Comparison of ENCODE assay signal across 16 cellular contexts in the genomic region with DNA sequence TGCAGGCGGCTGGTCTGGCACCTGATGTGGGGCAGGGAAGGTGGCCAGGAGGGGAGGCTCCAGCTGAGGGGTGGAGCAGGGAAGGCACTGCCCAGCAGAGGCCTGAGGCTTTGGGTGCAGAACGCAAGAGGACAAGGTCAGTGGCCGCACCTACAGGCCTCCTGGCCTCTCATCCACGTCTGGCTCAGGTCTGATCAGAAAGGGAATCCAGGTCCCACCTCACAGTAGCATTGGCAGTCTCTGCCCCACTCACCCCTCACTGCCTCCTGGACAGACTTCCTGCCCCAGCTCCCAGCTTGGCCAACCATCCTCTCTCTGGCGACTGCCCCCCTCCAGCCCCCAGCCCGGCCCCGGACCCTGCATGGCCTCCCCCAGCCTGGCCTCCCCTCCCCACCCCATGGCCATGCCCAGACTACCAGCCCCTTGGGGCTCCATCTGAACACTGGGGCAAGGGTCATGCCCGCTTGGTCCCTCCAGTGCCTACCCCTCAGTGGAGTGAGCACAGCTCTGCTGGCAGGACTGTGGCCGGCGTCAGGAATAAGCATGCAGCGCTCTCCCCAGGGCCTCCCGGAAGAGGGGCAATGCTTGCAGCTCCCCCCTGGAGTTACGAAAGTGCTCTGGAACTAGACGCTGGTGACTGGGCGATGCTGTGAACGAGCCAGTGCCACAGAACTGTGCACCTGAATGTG. TPM values are rescaled to one million over a fixed set of nuclear protein-coding genes. Genes with fewer than 3 reads are reported as not detected.
"Had no signal": no experiment of that assay in that cellular context is flagged by ENCODE, and none has a peak within 500 bp of the region (broad histone marks: within the 10 kb centered on the region; RNA-seq: fewer than 3 reads in every experiment).

No MANE protein-coding gene starts in this region.

- H3K4me3 ChIP-seq: breast epithelium, left lung, thyroid gland, vagina had no signal

- H3K27ac ChIP-seq: breast epithelium, left lung, thyroid gland, vagina, VCaP had no signal

- H3K27me3 ChIP-seq: vagina had no signal

- H3K36me3 ChIP-seq: breast epithelium, left lung, thyroid gland, vagina had no signal

- DNase-seq: activated CD4-positive, alpha-beta T cell treated with anti-CD3 and anti-CD28 coated beads for 4 hours; activated CD8-positive, alpha-beta memory T cell treated with anti-CD3 and anti-CD28 coated beads, Interleukin-2, amount 50 U/mL, for 4 hours; activated CD8-positive, alpha-beta T cell treated with anti-CD3 and anti-CD28 coated beads for 36 hours; activated naive CD8-positive, alpha-beta T cell treated with anti-CD3 and anti-CD28 coated beads, Interleukin-2, amount 10 ng/mL, durations not matched to agents 7 days and 5 days; activated T-cell treated with anti-CD3 and anti-CD28 coated beads, Interleukin-2, amount 50 U/mL, for 72 hours; anterior cingulate cortex; mesenchymal stem cell; stimulated activated CD4-positive, alpha-beta T cell treated with anti-CD3 and anti-CD28 coated beads, Interleukin-15, amount 100 ng/mL, for 24 hours; stimulated activated CD4-positive, alpha-beta T cell treated with anti-CD3 and anti-CD28 coated beads, Interleukin-4, amount 100 ng/mL, for 4 hours; thyroid gland had no signal

- ATAC-seq: activated CD8-positive, alpha-beta T cell treated with anti-CD3 and anti-CD28 coated beads for 36 hours; activated T-cell treated with anti-CD3 and anti-CD28 coated beads, Interleukin-2, amount 50 U/mL, for 72 hours; esophagus mucosa; left lung had no signal

- H3K9me3 ChIP-seq: breast epithelium, left lung, thyroid gland, vagina had no signal

RNA-seq across cellular contexts. Expression of gene UTS2R, which starts 4.6 kb away (rescaled TPM):
- total RNA-seq: activated CD8-positive, alpha-beta T cell treated with anti-CD3 and anti-CD28 coated beads for 36 hours; activated naive CD8-positive, alpha-beta T cell treated with anti-CD3 and anti-CD28 coated beads, Interleukin-2, amount 10 ng/mL, durations not matched to agents 7 days and 5 days; esophagus mucosa; left lung; osteocyte; vagina had no signal

RNA-seq across cellular contexts. Expression of gene TEX19, which starts 17.1 kb away (rescaled TPM):
- total RNA-seq: activated CD8-positive, alpha-beta T cell treated with anti-CD3 and anti-CD28 coated beads for 36 hours; activated naive CD8-positive, alpha-beta T cell treated with anti-CD3 and anti-CD28 coated beads, Interleukin-2, amount 10 ng/mL, durations not matched to agents 7 days and 5 days; breast epithelium; esophagus mucosa; left lung; osteocyte; vagina had no signal
